ENCODE assay signal across 1 cellular context in the genomic region with DNA sequence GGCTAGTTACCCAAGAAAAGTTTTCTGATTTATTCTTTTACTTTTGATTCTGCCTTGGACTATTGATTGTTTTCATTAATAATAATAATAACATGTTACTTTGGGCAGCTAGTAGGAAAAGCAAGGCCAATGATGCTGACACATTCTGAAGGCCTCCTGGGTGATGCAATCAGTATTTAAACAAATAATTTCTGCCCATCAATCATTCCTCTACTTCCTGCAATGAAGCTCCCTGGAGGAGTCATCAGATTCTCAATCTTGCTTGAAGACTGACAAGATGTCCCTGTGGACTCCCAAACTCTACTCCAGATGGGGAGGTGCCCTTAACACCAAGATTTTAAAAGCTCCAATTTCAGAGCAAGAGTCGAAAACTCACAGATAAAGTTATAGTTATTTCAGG.
TF ChIP-seq lines count a peak whose summit lies in the region.

A gene with protein sequence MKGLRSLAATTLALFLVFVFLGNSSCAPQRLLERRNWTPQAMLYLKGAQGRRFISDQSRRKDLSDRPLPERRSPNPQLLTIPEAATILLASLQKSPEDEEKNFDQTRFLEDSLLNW (plus strand): TSS at position 244 of the 400 bp plus-strand sequence. CDS start 177 bp downstream, outside the sequence.

TF ChIP-seq in HEK293, 187 proteins besides CTCF, POLR2A, EP300 and RAD21 (continued from another document):
- TF ChIP-seq, protein P1, sequence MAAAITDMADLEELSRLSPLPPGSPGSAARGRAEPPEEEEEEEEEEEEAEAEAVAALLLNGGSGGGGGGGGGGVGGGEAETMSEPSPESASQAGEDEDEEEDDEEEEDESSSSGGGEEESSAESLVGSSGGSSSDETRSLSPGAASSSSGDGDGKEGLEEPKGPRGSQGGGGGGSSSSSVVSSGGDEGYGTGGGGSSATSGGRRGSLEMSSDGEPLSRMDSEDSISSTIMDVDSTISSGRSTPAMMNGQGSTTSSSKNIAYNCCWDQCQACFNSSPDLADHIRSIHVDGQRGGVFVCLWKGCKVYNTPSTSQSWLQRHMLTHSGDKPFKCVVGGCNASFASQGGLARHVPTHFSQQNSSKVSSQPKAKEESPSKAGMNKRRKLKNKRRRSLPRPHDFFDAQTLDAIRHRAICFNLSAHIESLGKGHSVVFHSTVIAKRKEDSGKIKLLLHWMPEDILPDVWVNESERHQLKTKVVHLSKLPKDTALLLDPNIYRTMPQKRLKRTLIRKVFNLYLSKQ (tag by site-specific recombination; IDR thresholded peaks at IDR 0.05; ENCODE audit: borderline replicate concordance): no peak
- TF ChIP-seq MEIS1 (CRISPR knock-in tag; IDR thresholded peaks at IDR 0.05; ENCODE audit: borderline replicate concordance) (peak; percentile 55; the same call in 1 of the 2 replicates), ZNF426 (tag by site-specific recombination; IDR thresholded peaks at IDR 0.05) (no peak)
- TF ChIP-seq, protein P2, sequence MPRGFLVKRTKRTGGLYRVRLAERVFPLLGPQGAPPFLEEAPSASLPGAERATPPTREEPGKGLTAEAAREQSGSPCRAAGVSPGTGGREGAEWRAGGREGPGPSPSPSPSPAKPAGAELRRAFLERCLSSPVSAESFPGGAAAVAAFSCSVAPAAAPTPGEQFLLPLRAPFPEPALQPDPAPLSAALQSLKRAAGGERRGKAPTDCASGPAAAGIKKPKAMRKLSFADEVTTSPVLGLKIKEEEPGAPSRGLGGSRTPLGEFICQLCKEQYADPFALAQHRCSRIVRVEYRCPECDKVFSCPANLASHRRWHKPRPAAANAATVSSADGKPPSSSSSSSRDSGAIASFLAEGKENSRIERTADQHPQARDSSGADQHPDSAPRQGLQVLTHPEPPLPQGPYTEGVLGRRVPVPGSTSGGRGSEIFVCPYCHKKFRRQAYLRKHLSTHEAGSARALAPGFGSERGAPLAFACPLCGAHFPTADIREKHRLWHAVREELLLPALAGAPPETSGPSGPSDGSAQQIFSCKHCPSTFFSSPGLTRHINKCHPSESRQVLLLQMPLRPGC (tag by site-specific recombination; IDR thresholded peaks at IDR 0.05): no peak
TF ChIP-seq in HEK293: peak in this region for 3.
